12 cellular contexts compared by ENCODE assay signal in genomic region chr2:122707224-122707824, GRCh38.
A peak's percentile ranks its signal among the peaks of the same experiment; 100 is the strongest.
DNase-seq lines count a peak whose midpoint lies in the region; ATAC-seq and TF ChIP-seq lines count a peak whose summit lies in the region.
"Had no signal": no experiment of that assay in that cellular context is flagged by ENCODE, and none has a peak within 500 bp of the region (broad histone marks: within the 10 kb centered on the region; RNA-seq: fewer than 3 reads in every experiment).

No MANE protein-coding gene starts in this region.

- peaks cover 13% of the 10 kb centered on the region for H3K9me3 Mint-ChIP-seq in Calu3 (ENCODE audit: low read depth, unreplicated experiment)

- intact Hi-C loops in mucosa of descending colon (cut with DNase I, micrococcal nuclease) = no loop called here
- intact Hi-C loops in Calu3 (cut with micrococcal nuclease; ENCODE audit: unreplicated experiment) = no loop called here

- H3K27me3 Mint-ChIP-seq in Calu3 (ENCODE audit: unreplicated experiment) = no peaks in the 10 kb centered on the region
- H3K27me3 Mint-ChIP-seq: activated T-cell treated with anti-CD3 and anti-CD28 coated beads, Interleukin-2, amount 50 U/mL, for 24 hours had no signal

- H3K4me3 ChIP-seq in mucosa of descending colon = no peak overlapping the region
- H3K4me3 ChIP-seq: breast epithelium had no signal

- POLR2A ChIA-PET in RWPE1 (lab: Yijun Ruan, JAX; ENCODE audit: low non-redundant PET) = no interaction called here

- no peak overlapping the region for H3K4me3 Mint-ChIP-seq in Calu3 (ENCODE audit: low read depth, unreplicated experiment)
- H3K4me3 Mint-ChIP-seq: activated T-cell treated with anti-CD3 and anti-CD28 coated beads, Interleukin-2, amount 50 U/mL, for 24 hours had no signal

- TF ChIP-seq CTCF in mucosa of descending colon (IDR thresholded peaks at IDR 0.05) (no peak), RWPE1 (conservative IDR thresholded peaks at IDR 0.05; ENCODE audit: low read depth) (no peak), Calu3 (IDR thresholded peaks at IDR 0.05; ENCODE audit: unreplicated experiment) (no peak)

- CTCF ChIA-PET in RWPE1 (lab: Yijun Ruan, JAX) (no interaction called here), Calu3 (lab: Charles Lee) (no interaction called here)

- no peak overlapping the region for H3K27ac Mint-ChIP-seq in Calu3 (ENCODE audit: unreplicated experiment)
- H3K27ac Mint-ChIP-seq: activated T-cell treated with anti-CD3 and anti-CD28 coated beads, Interleukin-2, amount 50 U/mL, for 24 hours had no signal

- no peak overlapping the region for H3K27ac ChIP-seq in RWPE1
- H3K27ac ChIP-seq: breast epithelium had no signal

- H3K4me1 ChIP-seq in mucosa of descending colon (ENCODE audit: low read depth) = no peaks in the 10 kb centered on the region
- H3K4me1 ChIP-seq: breast epithelium had no signal

- H3K9me3 ChIP-seq in mucosa of descending colon = no peaks in the 10 kb centered on the region

- BruUV-seq in Calu3 (replicated peaks; lab: Mats Ljungman, UMichigan) = no TSS peak

- no peaks in the 10 kb centered on the region for H3K4me1 Mint-ChIP-seq in Calu3 (ENCODE audit: low read depth, unreplicated experiment)

- no peaks in the 10 kb centered on the region for H3K36me3 Mint-ChIP-seq in Calu3 (ENCODE audit: insufficient read depth, unreplicated experiment)

- ATAC-seq in GM18909 (IDR thresholded peaks at IDR 0.05; ENCODE audit: poor library complexity, unreplicated experiment) (peak; percentile 76), HG02571 (IDR thresholded peaks at IDR 0.05; ENCODE audit: unreplicated experiment) (peak; percentile 57), HG03378 (IDR thresholded peaks at IDR 0.05; ENCODE audit: unreplicated experiment) (peak; percentile 66), mucosa of descending colon (peak; percentile 60)

- no peaks in the 10 kb centered on the region for H3K36me3 ChIP-seq in mucosa of descending colon (ENCODE audit: low read depth)
- H3K36me3 ChIP-seq: breast epithelium had no signal

- no peak for DNase-seq in mucosa of descending colon
- no peak for DNase-seq in RWPE1 (ENCODE audit: low spot score)
- DNase-seq in NCI-H1694 (lab: John Stamatoyannopoulos, UW) = no peak
- DNase-seq in Calu3 = no peak
- DNase-seq: activated T-cell treated with anti-CD3 and anti-CD28 coated beads, Interleukin-2, amount 50 U/mL, for 24 hours; DMS 273 treated with DMSO at 0.1 percent for 48 hours; NCI-H1694 treated with DMSO at 0.1 percent for 48 hours; stimulated activated naive CD4-positive, alpha-beta T cell had no signal
